In genomic region chr19:41928754-41929535, GRCh38 we compare ENCODE assay signal across 9 cellular contexts. TPM values are rescaled to one million over a fixed set of nuclear protein-coding genes. Genes with fewer than 3 reads are reported as not detected.
DNase-seq lines count a peak whose midpoint lies in the region; ATAC-seq and TF ChIP-seq lines count a peak whose summit lies in the region.
"Had no signal": no experiment of that assay in that cellular context is flagged by ENCODE, and none has a peak within 500 bp of the region (broad histone marks: within the 10 kb centered on the region; RNA-seq: fewer than 3 reads in every experiment).

No MANE protein-coding gene starts in this region.

- no peaks in the 10 kb centered on the region for H3K79me2 ChIP-seq in parathyroid adenoma

- H3K27ac ChIP-seq in ectodermal cell (ENCODE audit: insufficient read depth, low read depth, low read length, poor library complexity, severe bottlenecking) (no peak overlapping the region), parathyroid adenoma (no peak overlapping the region), testis (no peak overlapping the region)
- H3K27ac ChIP-seq: epithelial cell of prostate had no signal

- no peak overlapping the region for H3K9ac ChIP-seq in parathyroid adenoma

- H3K4me3 ChIP-seq in GM12864 (ENCODE audit: low read depth, low read length) (peak overlapping the region; percentile 54), ectodermal cell (ENCODE audit: insufficient read depth, low read depth, low read length) (peak overlapping the region; percentile 19), parathyroid adenoma (ENCODE audit: low read depth, low read length) (peak overlapping the region; percentile 60), testis (peak overlapping the region in 1 of 2 donors; percentile 60)

- WGBS in ectodermal cell, 2 experiments = 6% methylated on average over 28 to 29 of the region's 29 CpGs
- 9 to 15% methylated on average over 20 to 29 of the region's 29 CpGs for WGBS in testis, 2 donors

- H3K4me1 ChIP-seq in ectodermal cell (ENCODE audit: control insufficient read depth, insufficient read depth, low read length) = peaks cover 4% of the 10 kb centered on the region
- H3K4me1 ChIP-seq in parathyroid adenoma = peaks cover 20% of the 10 kb centered on the region
- peaks cover 12% of the 10 kb centered on the region for H3K4me1 ChIP-seq in testis

- ATAC-seq in GM18907 (IDR thresholded peaks at IDR 0.05; ENCODE audit: unreplicated experiment) = no peak

- peak overlapping the region; percentile 33 for H2AFZ ChIP-seq in parathyroid adenoma

- DNase-seq in GM12864 (ENCODE audit: low read depth) = no peak
- peak; percentile 52 for DNase-seq in NOMO-1 treated with DMSO at 0.1 percent for 48 hours (lab: John Stamatoyannopoulos, UW; ENCODE audit: unreplicated experiment)
- no peak for DNase-seq in cerebellar nuclear complex (lab: John Stamatoyannopoulos, UW)
- DNase-seq in head of caudate nucleus = no peak
- DNase-seq in testis = no peak

- H3K36me3 ChIP-seq in ectodermal cell (ENCODE audit: control insufficient read depth, insufficient read depth, low read length) = no peaks in the 10 kb centered on the region
- no peaks in the 10 kb centered on the region for H3K36me3 ChIP-seq in parathyroid adenoma (ENCODE audit: control insufficient read depth, insufficient read depth, low read length)
- no peaks in the 10 kb centered on the region for H3K36me3 ChIP-seq in testis (ENCODE audit: low read depth, missing control alignments)

- TF ChIP-seq CTCF in GM12864 (IDR thresholded peaks at IDR 0.05; ENCODE audit: low read depth, low read length, missing control alignments) (no peak), parathyroid adenoma (IDR thresholded peaks at IDR 0.05) (no peak), testis (IDR thresholded peaks at IDR 0.05) (no peak)

- peaks cover 100% of the 10 kb centered on the region for H3K27me3 ChIP-seq in ectodermal cell (ENCODE audit: control insufficient read depth, insufficient read depth, low read length, poor library complexity, severe bottlenecking)
- no peaks in the 10 kb centered on the region for H3K27me3 ChIP-seq in parathyroid adenoma (ENCODE audit: control insufficient read depth, insufficient read depth, low read length)
- peaks cover 4% of the 10 kb centered on the region for H3K27me3 ChIP-seq in testis

- no peaks in the 10 kb centered on the region for H3K9me3 ChIP-seq in ectodermal cell (ENCODE audit: control insufficient read depth, low read length)
- H3K9me3 ChIP-seq in parathyroid adenoma (ENCODE audit: control insufficient read depth, low read length) = no peaks in the 10 kb centered on the region
- H3K9me3 ChIP-seq in testis = no peaks in the 10 kb centered on the region

- peak overlapping the region; percentile 93 for H3K4me2 ChIP-seq in parathyroid adenoma (ENCODE audit: low read length)

- intact Hi-C loops in head of caudate nucleus (cut with DNase I) = no loop called here
- intact Hi-C loops in testis (cut with DNase I; ENCODE audit: low total_unique reads) = no loop called here

- TF ChIP-seq POLR2A in testis (IDR thresholded peaks at IDR 0.05) = no peak

RNA-seq across cellular contexts. Expression of gene ERFL, which starts 0.7 kb away (rescaled TPM):
- polyA plus RNA-seq in ectodermal cell (2013, experiment 1 of 4) = 0.37 TPM
- 0.12 TPM for polyA plus RNA-seq in ectodermal cell (2013, experiment 2 of 4)
- polyA plus RNA-seq in ectodermal cell (2013, experiment 3 of 4) = 0.21 TPM
- 0.36 TPM for polyA plus RNA-seq in ectodermal cell (2013, experiment 4 of 4)
- 1 to 10 TPM; 2.2 to 2.4 TPM for total RNA-seq in testis
- 0.78 TPM for polyA plus RNA-seq in testis (ENCODE audit: insufficient read depth, low read depth, low replicate concordance)

RNA-seq across cellular contexts. Expression of gene RABAC1, which starts 30.2 kb away (rescaled TPM):
- polyA plus RNA-seq in ectodermal cell (2013, experiment 1 of 4) = 99.4 TPM
- polyA plus RNA-seq in ectodermal cell (2013, experiment 2 of 4) = 95.6 TPM
- polyA plus RNA-seq in ectodermal cell (2013, experiment 3 of 4) = 84.6 TPM
- polyA plus RNA-seq in ectodermal cell (2013, experiment 4 of 4) = 91.1 TPM
- 100 to 1,000 TPM; 143 to 196 TPM for total RNA-seq in testis
- polyA plus RNA-seq in testis (ENCODE audit: insufficient read depth, low read depth, low replicate concordance) = 182 TPM

RNA-seq across cellular contexts. Expression of gene ARHGEF1, which starts 46.0 kb away (rescaled TPM):
- 53.0 TPM for polyA plus RNA-seq in ectodermal cell (2013, experiment 1 of 4)
- polyA plus RNA-seq in ectodermal cell (2013, experiment 2 of 4) = 40.3 TPM
- 31.7 TPM for polyA plus RNA-seq in ectodermal cell (2013, experiment 3 of 4)
- polyA plus RNA-seq in ectodermal cell (2013, experiment 4 of 4) = 38.1 TPM
- total RNA-seq in testis = 10 to 100 TPM; 51.2 to 56.3 TPM
- 33.2 TPM for polyA plus RNA-seq in testis (ENCODE audit: insufficient read depth, low read depth, low replicate concordance)

RNA-seq across cellular contexts. Expression of gene CD79A, which starts 51.9 kb away (rescaled TPM):
- 0.56 TPM for polyA plus RNA-seq in ectodermal cell (2013, experiment 1 of 4)
- 0.64 TPM for polyA plus RNA-seq in ectodermal cell (2013, experiment 2 of 4)
- polyA plus RNA-seq in ectodermal cell (2013, experiment 3 of 4) = 0.21 TPM
- 0.69 TPM for polyA plus RNA-seq in ectodermal cell (2013, experiment 4 of 4)
- total RNA-seq in testis = under 1 TPM in 1 of 2 donors, not detected in 1; 0.87 TPM
- 3.6 TPM for polyA plus RNA-seq in testis (ENCODE audit: insufficient read depth, low read depth, low replicate concordance)
